In genomic region chr9:129280236-129281231, GRCh38 we compare ENCODE assay signal across 1 cellular context.
TF ChIP-seq lines count a peak whose summit lies in the region.

No MANE protein-coding gene starts in this region.

TF ChIP-seq in SK-N-SH, 30 proteins besides CTCF, POLR2A, EP300 and RAD21 (continued from another document):
- TF ChIP-seq PBX3 (IDR thresholded peaks at IDR 0.05) (no peak), RFX5 (IDR thresholded peaks at IDR 0.05; ENCODE audit: low read length) (no peak), NFIC (IDR thresholded peaks at IDR 0.05; ENCODE audit: borderline replicate concordance) (no peak), SMC3 (IDR thresholded peaks at IDR 0.05; ENCODE audit: low read depth, low read length) (no peak), USF2 (IDR thresholded peaks at IDR 0.05; ENCODE audit: borderline replicate concordance, low read depth, low read length) (no peak), RCOR1 (IDR thresholded peaks at IDR 0.05; ENCODE audit: low read length) (no peak), MAX (IDR thresholded peaks at IDR 0.05; ENCODE audit: low read depth) (no peak), FOXJ3 (CRISPR knock-in tag; IDR thresholded peaks at IDR 0.05) (no peak), SIN3A (IDR thresholded peaks at IDR 0.05; ENCODE audit: borderline replicate concordance, low read depth, low read length) (no peak), POLR2AphosphoS5 (IDR thresholded peaks at IDR 0.05; ENCODE audit: low read depth, low read length) (no peak), FOSL2 (IDR thresholded peaks at IDR 0.05; ENCODE audit: borderline replicate concordance, low read depth) (no peak), CHD2 (IDR thresholded peaks at IDR 0.05; ENCODE audit: low read length, partially characterized antibody) (no peak), RXRA (IDR thresholded peaks at IDR 0.05; ENCODE audit: borderline replicate concordance, low read depth) (no peak), NRF1 (IDR thresholded peaks at IDR 0.05; ENCODE audit: low read depth, low read length) (no peak), TAF1 (IDR thresholded peaks at IDR 0.05; ENCODE audit: borderline replicate concordance, low read depth, low read length) (no peak)
